ENCODE assay signal across 16 cellular contexts in the genomic region with DNA sequence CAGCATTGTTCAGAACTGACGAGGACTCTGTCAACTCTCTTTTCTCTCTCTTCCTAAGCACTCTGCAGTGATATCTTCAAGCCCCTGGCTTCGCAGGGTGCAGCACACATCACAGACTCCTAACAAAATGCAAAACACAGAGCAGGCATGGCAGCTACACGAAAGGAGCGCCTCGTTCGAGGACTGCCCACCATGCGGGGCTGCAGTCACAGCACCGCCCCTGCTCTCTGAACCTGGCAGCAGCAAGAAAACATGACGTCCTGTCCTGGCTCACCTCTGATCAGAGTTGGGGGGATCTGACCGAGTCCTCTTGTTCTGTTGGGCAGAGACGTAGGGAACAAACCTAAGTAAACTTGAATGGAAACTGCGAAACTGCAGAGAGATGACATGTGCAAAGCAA.
DNase-seq lines count a peak whose midpoint lies in the region; ATAC-seq, FAIRE-seq and TF ChIP-seq lines count a peak whose summit lies in the region.
"Had no signal": no experiment of that assay in that cellular context is flagged by ENCODE, and none has a peak within 500 bp of the region (broad histone marks: within the 10 kb centered on the region; RNA-seq: fewer than 3 reads in every experiment).

No MANE protein-coding gene starts in this region.

- peak; percentile 21 for DNase-seq in activated CD8-positive, alpha-beta memory T cell treated with anti-CD3 and anti-CD28 coated beads, Interleukin-2, amount 10 ng/mL, durations not matched to agents 7 days and 5 days
- no peak for DNase-seq in activated CD8-positive, alpha-beta memory T cell treated with anti-CD3 and anti-CD28 coated beads, Interleukin-2, amount 50 U/mL, for 48 hours
- DNase-seq in mesenteric fat pad (ENCODE audit: low spot score): peak; percentile 68
- DNase-seq in osteocyte (ENCODE audit: extremely low spot score, unreplicated experiment): peak; percentile 68
- no peak for DNase-seq in activated naive CD4-positive, alpha-beta T cell treated with Interleukin-2 at 50 U/mL for 16 hours
- DNase-seq in D721Med (ENCODE audit: insufficient read length, low spot score): no peak
- DNase-seq: 8988T; CD4-positive, alpha-beta memory T cell; DMS79 treated with DMSO at 0.1 percent for 48 hours; EL; GM23248; HCEC 1CT had no signal

- FAIRE-seq in D721Med (lab: Jason Lieb, UNC): no peak
- FAIRE-seq: GM12878, H54 had no signal

- TF ChIP-seq CTCF in osteocyte (IDR thresholded peaks at IDR 0.05): no peak
- no peak for TF ChIP-seq CTCF in D721Med (IDR thresholded peaks at IDR 0.05; ENCODE audit: insufficient read depth, missing control alignments)

- CTCF ChIA-PET in activated CD8-positive, alpha-beta memory T cell treated with anti-CD3 and anti-CD28 coated beads, Interleukin-2, amount 10 ng/mL, durations not matched to agents 7 days and 5 days (lab: Charles Lee): no interaction called here

- no peaks in the 10 kb centered on the region for H3K4me1 Mint-ChIP-seq in activated CD8-positive, alpha-beta memory T cell treated with anti-CD3 and anti-CD28 coated beads, Interleukin-2, amount 10 ng/mL, durations not matched to agents 7 days and 5 days
- H3K4me1 Mint-ChIP-seq in osteocyte (ENCODE audit: unreplicated experiment): no peaks in the 10 kb centered on the region
- H3K4me1 Mint-ChIP-seq: CD14-positive monocyte; CD4-positive, alpha-beta memory T cell had no signal

- no peaks in the 10 kb centered on the region for H3K9me3 Mint-ChIP-seq in activated CD8-positive, alpha-beta memory T cell treated with anti-CD3 and anti-CD28 coated beads, Interleukin-2, amount 10 ng/mL, durations not matched to agents 7 days and 5 days (ENCODE audit: low read depth)
- no peaks in the 10 kb centered on the region for H3K9me3 Mint-ChIP-seq in osteocyte (ENCODE audit: unreplicated experiment)
- H3K9me3 Mint-ChIP-seq: CD4-positive, alpha-beta memory T cell had no signal

- no peak for ATAC-seq in activated CD8-positive, alpha-beta memory T cell treated with anti-CD3 and anti-CD28 coated beads, Interleukin-2, amount 10 ng/mL, durations not matched to agents 7 days and 5 days
- ATAC-seq in GM19463 (IDR thresholded peaks at IDR 0.05; ENCODE audit: unreplicated experiment): no peak
- ATAC-seq: GM12878 had no signal

- no peak overlapping the region for H3K4me3 Mint-ChIP-seq in activated CD8-positive, alpha-beta memory T cell treated with anti-CD3 and anti-CD28 coated beads, Interleukin-2, amount 10 ng/mL, durations not matched to agents 7 days and 5 days
- H3K4me3 Mint-ChIP-seq in osteocyte (ENCODE audit: unreplicated experiment): no peak overlapping the region
- H3K4me3 Mint-ChIP-seq: CD14-positive monocyte; CD4-positive, alpha-beta memory T cell had no signal

- peaks cover 3% of the 10 kb centered on the region for H3K27me3 Mint-ChIP-seq in activated CD8-positive, alpha-beta memory T cell treated with anti-CD3 and anti-CD28 coated beads, Interleukin-2, amount 10 ng/mL, durations not matched to agents 7 days and 5 days
- no peaks in the 10 kb centered on the region for H3K27me3 Mint-ChIP-seq in osteocyte (ENCODE audit: unreplicated experiment)

- no peaks in the 10 kb centered on the region for H3K36me3 Mint-ChIP-seq in activated CD8-positive, alpha-beta memory T cell treated with anti-CD3 and anti-CD28 coated beads, Interleukin-2, amount 10 ng/mL, durations not matched to agents 7 days and 5 days
- H3K36me3 Mint-ChIP-seq in osteocyte (ENCODE audit: unreplicated experiment): no peaks in the 10 kb centered on the region
- H3K36me3 Mint-ChIP-seq: CD4-positive, alpha-beta memory T cell had no signal

- H3K27ac Mint-ChIP-seq in activated CD8-positive, alpha-beta memory T cell treated with anti-CD3 and anti-CD28 coated beads, Interleukin-2, amount 10 ng/mL, durations not matched to agents 7 days and 5 days: no peak overlapping the region
- H3K27ac Mint-ChIP-seq in osteocyte (ENCODE audit: unreplicated experiment): no peak overlapping the region
- H3K27ac Mint-ChIP-seq: CD14-positive monocyte had no signal

Comparison
In these comparisons a context has a peak if more than half of its experiments do, and no peak if none do; other contexts are left out.
1. DNase-seq: peak in activated CD8-positive, alpha-beta memory T cell treated with anti-CD3 and anti-CD28 coated beads, Interleukin-2, amount 10 ng/mL, durations not matched to agents 7 days and 5 days (single experiment), mesenteric fat pad (single experiment) and osteocyte (single experiment); none in activated CD8-positive, alpha-beta memory T cell treated with anti-CD3 and anti-CD28 coated beads, Interleukin-2, amount 50 U/mL, for 48 hours (single experiment), activated naive CD4-positive, alpha-beta T cell treated with Interleukin-2 at 50 U/mL for 16 hours (single experiment) and D721Med (single experiment).